ENCODE assay signal across 16 cellular contexts in the genomic region with DNA sequence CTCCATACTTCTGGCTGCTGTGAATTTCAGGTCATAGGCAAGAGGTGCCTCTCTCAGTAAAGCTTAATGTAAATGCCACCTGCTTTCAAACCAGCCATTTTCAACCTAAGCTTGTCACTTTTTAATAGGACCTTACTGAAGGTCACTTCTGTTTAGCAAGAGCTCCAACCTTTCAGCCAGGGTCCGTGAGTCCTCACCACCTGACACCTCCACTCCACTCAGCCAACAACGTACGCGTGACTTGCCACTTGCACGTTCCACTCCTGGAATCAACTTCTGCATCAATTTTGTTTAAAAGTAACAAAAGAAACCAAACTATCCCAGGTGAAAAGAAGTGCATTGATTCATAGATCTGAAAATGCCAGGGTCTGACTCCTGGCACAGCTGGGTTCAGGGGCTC.
DNase-seq lines count a peak whose midpoint lies in the region; ATAC-seq and TF ChIP-seq lines count a peak whose summit lies in the region.
"Had no signal": no experiment of that assay in that cellular context is flagged by ENCODE, and none has a peak within 500 bp of the region (broad histone marks: within the 10 kb centered on the region; RNA-seq: fewer than 3 reads in every experiment).

No MANE protein-coding gene starts in this region.

- H3K4me3 ChIP-seq in heart right ventricle: no peak overlapping the region
- H3K4me3 ChIP-seq in ectodermal cell (ENCODE audit: insufficient read depth, low read depth, low read length): peak overlapping the region; percentile 4
- no peak overlapping the region for H3K4me3 ChIP-seq in neural progenitor cell
- no peak overlapping the region for H3K4me3 ChIP-seq in body of pancreas
- H3K4me3 ChIP-seq: BLaER1 had no signal

- TF ChIP-seq CTCF in heart right ventricle (IDR thresholded peaks at IDR 0.05) (no peak), neural progenitor cell (IDR thresholded peaks at IDR 0.05) (no peak), body of pancreas (IDR thresholded peaks at IDR 0.05) (no peak)

- no peak overlapping the region for H3K4me3 Mint-ChIP-seq in neural progenitor cell
- H3K4me3 Mint-ChIP-seq in activated T-helper 2 cell treated with anti-CD3 and anti-CD28 coated beads, Interferon-gamma antibody, Interleukin-2, Interleukin-4, amounts not matched to agents 10 μg/mL and 5 μg/mL and 100 μg/mL, durations not matched to agents 14 hours and 24 hours and 36 hours (ENCODE audit: low read depth): no peak overlapping the region
- H3K4me3 Mint-ChIP-seq: CD8-positive, alpha-beta memory T cell had no signal

- H3K9me3 ChIP-seq in heart right ventricle (no peaks in the 10 kb centered on the region), ectodermal cell (ENCODE audit: control insufficient read depth, low read length) (no peaks in the 10 kb centered on the region), neural progenitor cell (ENCODE audit: low read depth) (no peaks in the 10 kb centered on the region), body of pancreas (no peaks in the 10 kb centered on the region)
- H3K9me3 ChIP-seq: Caco-2 had no signal

- H2AFZ ChIP-seq in neural progenitor cell (replicated peaks): no peak overlapping the region

- no peaks in the 10 kb centered on the region for H3K36me3 Mint-ChIP-seq in neural progenitor cell
- no peaks in the 10 kb centered on the region for H3K36me3 Mint-ChIP-seq in activated T-helper 2 cell treated with anti-CD3 and anti-CD28 coated beads, Interferon-gamma antibody, Interleukin-2, Interleukin-4, amounts not matched to agents 10 μg/mL and 5 μg/mL and 100 μg/mL, durations not matched to agents 14 hours and 24 hours and 36 hours (ENCODE audit: low read depth)
- H3K36me3 Mint-ChIP-seq: CD8-positive, alpha-beta memory T cell had no signal

- DNase-seq in cardiac septum (ENCODE audit: low spot score) (peak; percentile 29), heart right ventricle (no peak), neural progenitor cell (ENCODE audit: low spot score) (no peak), body of pancreas (no peak), SHP77 (lab: John Stamatoyannopoulos, UW) (no peak)
- DNase-seq in activated T-helper 2 cell treated with anti-CD3 and anti-CD28 coated beads, Interferon-gamma antibody, Interleukin-2, Interleukin-4, amounts not matched to agents 10 μg/mL and 5 μg/mL and 100 μg/mL, durations not matched to agents 14 hours and 24 hours and 36 hours (ENCODE audit: low spot score): no peak
- DNase-seq: AML-193; Caco-2; CD8-positive, alpha-beta memory T cell; DMS53; IMR-90; KBM-7 had no signal

- TF ChIP-seq POLR2A in body of pancreas (IDR thresholded peaks at IDR 0.05): no peak

- peaks cover 37% of the 10 kb centered on the region for H3K4me1 Mint-ChIP-seq in neural progenitor cell
- no peaks in the 10 kb centered on the region for H3K4me1 Mint-ChIP-seq in activated T-helper 2 cell treated with anti-CD3 and anti-CD28 coated beads, Interferon-gamma antibody, Interleukin-2, Interleukin-4, amounts not matched to agents 10 μg/mL and 5 μg/mL and 100 μg/mL, durations not matched to agents 14 hours and 24 hours and 36 hours (ENCODE audit: low read depth)
- H3K4me1 Mint-ChIP-seq: CD8-positive, alpha-beta memory T cell had no signal

- H3K27me3 Mint-ChIP-seq in neural progenitor cell (ENCODE audit: insufficient read depth, low read depth): peaks cover 3% of the 10 kb centered on the region
- H3K27me3 Mint-ChIP-seq in activated T-helper 2 cell treated with anti-CD3 and anti-CD28 coated beads, Interferon-gamma antibody, Interleukin-2, Interleukin-4, amounts not matched to agents 10 μg/mL and 5 μg/mL and 100 μg/mL, durations not matched to agents 14 hours and 24 hours and 36 hours (ENCODE audit: low read depth): no peaks in the 10 kb centered on the region

- ATAC-seq in heart right ventricle (no peak), body of pancreas (no peak), HG03469 (IDR thresholded peaks at IDR 0.05; ENCODE audit: unreplicated experiment) (no peak)

- H3F3A ChIP-seq in neural progenitor cell (ENCODE audit: low read depth): peaks cover 16% of the 10 kb centered on the region

- H3K27ac ChIP-seq in heart right ventricle (no peak overlapping the region), ectodermal cell (ENCODE audit: insufficient read depth, low read depth, low read length, poor library complexity, severe bottlenecking) (peak overlapping the region; percentile 50), neural progenitor cell (no peak overlapping the region), body of pancreas (no peak overlapping the region)
- H3K27ac ChIP-seq: 22Rv1, BLaER1 had no signal

- intact Hi-C loops in cardiac septum (cut with DNase I) (no loop called here), heart right ventricle (cut with DNase I) (no loop called here), body of pancreas (cut with DNase I) (no loop called here)
- intact Hi-C loops in activated T-helper 2 cell treated with anti-CD3 and anti-CD28 coated beads, Interferon-gamma antibody, Interleukin-2, Interleukin-4, amounts not matched to agents 10 μg/mL and 5 μg/mL and 100 μg/mL, durations not matched to agents 14 hours and 24 hours and 36 hours (cut with micrococcal nuclease): no loop called here

- no peaks in the 10 kb centered on the region for H3K79me2 ChIP-seq in neural progenitor cell (ENCODE audit: low read depth)

- H3K36me3 ChIP-seq in heart right ventricle (no peaks in the 10 kb centered on the region), ectodermal cell (ENCODE audit: control insufficient read depth, insufficient read depth, low read length) (no peaks in the 10 kb centered on the region), neural progenitor cell (no peaks in the 10 kb centered on the region), body of pancreas (replicated peaks in 1 of 2; ENCODE audit: insufficient read depth in 1 of 2, low read depth in 2 of 2) (no peaks in the 10 kb centered on the region)
- H3K36me3 ChIP-seq: BLaER1 had no signal

- H4K20me1 ChIP-seq in neural progenitor cell (ENCODE audit: low read depth): no peaks in the 10 kb centered on the region
- H4K20me1 ChIP-seq: BLaER1 had no signal

- WGBS in heart right ventricle, 2 donors: 76 to 91% methylated on average over 5 of the region's 5 CpGs
- 73% methylated on average over 5 of the region's 5 CpGs for WGBS in ectodermal cell, 2 experiments
- 24 to 25% methylated on average over 5 of the region's 5 CpGs for WGBS in body of pancreas, 2 donors

- peak overlapping the region; percentile 61 for H3K27ac Mint-ChIP-seq in neural progenitor cell
- no peak overlapping the region for H3K27ac Mint-ChIP-seq in activated T-helper 2 cell treated with anti-CD3 and anti-CD28 coated beads, Interferon-gamma antibody, Interleukin-2, Interleukin-4, amounts not matched to agents 10 μg/mL and 5 μg/mL and 100 μg/mL, durations not matched to agents 14 hours and 24 hours and 36 hours
- H3K27ac Mint-ChIP-seq: CD8-positive, alpha-beta memory T cell had no signal

- no peak overlapping the region for H3K9ac ChIP-seq in neural progenitor cell
- H3K9ac ChIP-seq: BLaER1 had no signal

- peak overlapping the region; percentile 40 for H3K4me2 ChIP-seq in neural progenitor cell
- H3K4me2 ChIP-seq: BLaER1 had no signal

- no peaks in the 10 kb centered on the region for H3K4me1 ChIP-seq in heart right ventricle
- H3K4me1 ChIP-seq in ectodermal cell (ENCODE audit: control insufficient read depth, insufficient read depth, low read length): peaks cover 20% of the 10 kb centered on the region
- peaks cover 26% of the 10 kb centered on the region for H3K4me1 ChIP-seq in neural progenitor cell
- H3K4me1 ChIP-seq in body of pancreas: no peaks in the 10 kb centered on the region
- H3K4me1 ChIP-seq: Caco-2 had no signal

- peaks cover 0 to 68% (median 23%) of the 10 kb centered on the region in 7 donors for H3K27me3 ChIP-seq in heart right ventricle
- H3K27me3 ChIP-seq in ectodermal cell (ENCODE audit: control insufficient read depth, insufficient read depth, low read length, poor library complexity, severe bottlenecking): no peaks in the 10 kb centered on the region
- no peaks in the 10 kb centered on the region for H3K27me3 ChIP-seq in neural progenitor cell
- H3K27me3 ChIP-seq in body of pancreas: no peaks in the 10 kb centered on the region

- H3K9me3 Mint-ChIP-seq in neural progenitor cell: peaks cover 3% of the 10 kb centered on the region
- no peaks in the 10 kb centered on the region for H3K9me3 Mint-ChIP-seq in activated T-helper 2 cell treated with anti-CD3 and anti-CD28 coated beads, Interferon-gamma antibody, Interleukin-2, Interleukin-4, amounts not matched to agents 10 μg/mL and 5 μg/mL and 100 μg/mL, durations not matched to agents 14 hours and 24 hours and 36 hours
